ENCODE assay signal across 8 cellular contexts in the genomic region with DNA sequence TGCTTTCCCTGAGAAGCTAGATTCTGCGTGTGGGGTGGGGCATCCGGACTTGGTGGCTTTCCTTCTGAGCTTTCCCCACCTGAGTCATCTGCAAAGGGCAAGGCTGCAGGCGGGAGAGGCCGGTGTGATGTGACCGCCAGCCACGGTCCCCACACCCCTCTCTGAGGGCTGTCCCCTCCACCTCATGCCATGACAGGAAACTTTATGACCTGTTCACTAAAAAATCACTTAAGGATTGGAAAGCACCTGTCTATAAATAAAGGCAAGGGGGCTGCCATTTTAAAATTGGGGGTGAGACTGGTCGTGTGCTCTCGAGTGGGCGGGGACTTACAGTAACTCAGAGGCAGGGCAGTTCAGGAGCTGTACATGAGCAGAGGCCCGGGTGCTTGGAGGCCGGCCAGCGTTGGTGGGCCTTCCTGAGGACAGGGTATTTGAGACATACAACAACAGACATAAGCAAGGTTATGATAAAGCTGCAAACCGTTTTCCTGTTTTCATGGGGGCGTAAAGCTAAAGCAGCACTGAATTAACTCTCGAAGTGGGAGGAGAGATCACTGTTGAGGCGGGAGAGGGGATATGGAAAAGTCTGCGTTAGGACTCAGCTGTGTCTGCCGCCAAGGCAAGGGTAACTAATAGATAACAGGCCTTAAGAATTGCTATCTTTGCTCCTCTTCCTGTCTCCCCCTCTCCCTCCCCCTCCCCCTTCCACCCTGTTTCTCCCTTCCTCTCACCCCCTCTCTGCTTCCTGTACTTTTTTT. TPM values are rescaled to one million over a fixed set of nuclear protein-coding genes. Genes with fewer than 3 reads are reported as not detected.
DNase-seq lines count a peak whose midpoint lies in the region; ATAC-seq lines count a peak whose summit lies in the region.

No MANE protein-coding gene starts in this region.

- 0 out of 2 replicates have a peak, but pooled peaks cover 5% of the 10 kb centered on the region for H3K4me1 ChIP-seq in GM23248 (ENCODE audit: insufficient read depth)

- no peaks in the 10 kb centered on the region for H3K79me2 ChIP-seq in GM23248 (ENCODE audit: insufficient read depth)

- no peaks in the 10 kb centered on the region for H4K20me1 ChIP-seq in GM23248 (ENCODE audit: insufficient read depth)

- H3K9me3 Mint-ChIP-seq in T-helper 1 cell treated with Interleukin-12 subunit alpha and Interleukin-12 subunit beta and Interleukin-4 antibody, amounts not matched to agents 30 μg/mL and 1 μg/mL, for 36 hours: peaks cover 12% of the 10 kb centered on the region

- H3K4me1 Mint-ChIP-seq in T-helper 1 cell treated with Interleukin-12 subunit alpha and Interleukin-12 subunit beta and Interleukin-4 antibody, amounts not matched to agents 30 μg/mL and 1 μg/mL, for 36 hours (ENCODE audit: low read depth): peaks cover 83% of the 10 kb centered on the region

- peak overlapping the region; percentile 85 for H3K4me3 Mint-ChIP-seq in T-helper 1 cell treated with Interleukin-12 subunit alpha and Interleukin-12 subunit beta and Interleukin-4 antibody, amounts not matched to agents 30 μg/mL and 1 μg/mL, for 36 hours

- ATAC-seq in GM18868 (IDR thresholded peaks at IDR 0.05; ENCODE audit: unreplicated experiment) (peak; percentile 69), HG03095 (IDR thresholded peaks at IDR 0.05; ENCODE audit: unreplicated experiment) (peak; percentile 52), HG02938 (IDR thresholded peaks at IDR 0.05; ENCODE audit: unreplicated experiment) (no peak)

- H3K9me2 ChIP-seq in GM23248 (ENCODE audit: insufficient read depth): no peaks in the 10 kb centered on the region

- no peak overlapping the region for H3K4me2 ChIP-seq in GM23248 (ENCODE audit: unreplicated experiment)

- no peaks in the 10 kb centered on the region for H3K27me3 ChIP-seq in GM23248 (replicated peaks; ENCODE audit: insufficient read depth)

- in situ Hi-C loops in GM23248 (cut with MboI): no loop called here

- H3K9ac ChIP-seq in GM23248: no peak overlapping the region

- WGBS in GM23248 (ENCODE audit: low coverage in 1 of 2, low lambda C conversion rate in 2 of 2, missing lambda C conversion rate in 2 of 2), 2 experiments: 65 to 71% methylated on average over 18 of the region's 18 CpGs

- no peaks in the 10 kb centered on the region for H3K36me3 ChIP-seq in GM23248 (ENCODE audit: low read depth)

- no peak overlapping the region for H3K27ac ChIP-seq in GM23248

- DNase-seq in astrocyte of the hippocampus (ENCODE audit: low read depth, low spot score) (peak; percentile 28), lung microvascular endothelial cell (ENCODE audit: low read depth in 2 of 2) (peak; percentile 88 to 92), GM23248 (no peak)
- DNase-seq in stimulated activated CD8-positive, alpha-beta memory T cell treated with anti-CD3 and anti-CD28 coated beads, Interleukin-7, amount 100 ng/mL, for 4 hours (ENCODE audit: low read depth in 2 of 2): peak; percentile 53 to 76

- H3K27me3 Mint-ChIP-seq in T-helper 1 cell treated with Interleukin-12 subunit alpha and Interleukin-12 subunit beta and Interleukin-4 antibody, amounts not matched to agents 30 μg/mL and 1 μg/mL, for 36 hours (ENCODE audit: low read depth): no peaks in the 10 kb centered on the region

- peaks cover 8% of the 10 kb centered on the region; the same call in 1 of the 2 replicates for H3F3A ChIP-seq in GM23248 (ENCODE audit: insufficient read depth)

- peak overlapping the region; percentile 100 for H3K27ac Mint-ChIP-seq in T-helper 1 cell treated with Interleukin-12 subunit alpha and Interleukin-12 subunit beta and Interleukin-4 antibody, amounts not matched to agents 30 μg/mL and 1 μg/mL, for 36 hours

- H3K4me3 ChIP-seq in GM23248: no peak overlapping the region

- H2AFZ ChIP-seq in GM23248: no peak overlapping the region

- no peaks in the 10 kb centered on the region for H3K9me3 ChIP-seq in GM23248 (ENCODE audit: low read depth)

- H3K36me3 Mint-ChIP-seq in T-helper 1 cell treated with Interleukin-12 subunit alpha and Interleukin-12 subunit beta and Interleukin-4 antibody, amounts not matched to agents 30 μg/mL and 1 μg/mL, for 36 hours (ENCODE audit: low read depth): peaks cover 23% of the 10 kb centered on the region

RNA-seq across cellular contexts. Expression of gene SERPINB1, which starts 16.1 kb away (rescaled TPM):
- total RNA-seq in lung microvascular endothelial cell: 3.8 and 21.8 TPM in 2 replicates
- total RNA-seq in GM23248 (2014; rRNA removed; shearing (Covaris generic)): 13.8 and 28.3 TPM in 2 replicates
- 32.5 and 32.8 TPM in 2 replicates for polyA plus RNA-seq in GM23248 (2016; fragmentation: Nextera tagmentation; extraction: Ambion mirVana)

RNA-seq across cellular contexts. Expression of gene SERPINB9, which starts 45.4 kb away (rescaled TPM):
- 38.5 and 70.2 TPM in 2 replicates for total RNA-seq in lung microvascular endothelial cell
- total RNA-seq in GM23248 (2014; rRNA removed; shearing (Covaris generic)): 1.1 and 2.4 TPM in 2 replicates
- polyA plus RNA-seq in GM23248 (2016; fragmentation: Nextera tagmentation; extraction: Ambion mirVana): 0.91 and 1.1 TPM in 2 replicates

Comparison
In these comparisons a context has a peak if more than half of its experiments do, and no peak if none do; other contexts are left out.
1. RNA of gene SERPINB9, which starts 45.4 kb away (total RNA-seq): 38.5 to 70.2 TPM in lung microvascular endothelial cell; 1.1 to 2.4 TPM in GM23248; every median in the first group is over 10 times any median in the second.